ENCODE assay signal across 1 cellular context in the genomic region with DNA sequence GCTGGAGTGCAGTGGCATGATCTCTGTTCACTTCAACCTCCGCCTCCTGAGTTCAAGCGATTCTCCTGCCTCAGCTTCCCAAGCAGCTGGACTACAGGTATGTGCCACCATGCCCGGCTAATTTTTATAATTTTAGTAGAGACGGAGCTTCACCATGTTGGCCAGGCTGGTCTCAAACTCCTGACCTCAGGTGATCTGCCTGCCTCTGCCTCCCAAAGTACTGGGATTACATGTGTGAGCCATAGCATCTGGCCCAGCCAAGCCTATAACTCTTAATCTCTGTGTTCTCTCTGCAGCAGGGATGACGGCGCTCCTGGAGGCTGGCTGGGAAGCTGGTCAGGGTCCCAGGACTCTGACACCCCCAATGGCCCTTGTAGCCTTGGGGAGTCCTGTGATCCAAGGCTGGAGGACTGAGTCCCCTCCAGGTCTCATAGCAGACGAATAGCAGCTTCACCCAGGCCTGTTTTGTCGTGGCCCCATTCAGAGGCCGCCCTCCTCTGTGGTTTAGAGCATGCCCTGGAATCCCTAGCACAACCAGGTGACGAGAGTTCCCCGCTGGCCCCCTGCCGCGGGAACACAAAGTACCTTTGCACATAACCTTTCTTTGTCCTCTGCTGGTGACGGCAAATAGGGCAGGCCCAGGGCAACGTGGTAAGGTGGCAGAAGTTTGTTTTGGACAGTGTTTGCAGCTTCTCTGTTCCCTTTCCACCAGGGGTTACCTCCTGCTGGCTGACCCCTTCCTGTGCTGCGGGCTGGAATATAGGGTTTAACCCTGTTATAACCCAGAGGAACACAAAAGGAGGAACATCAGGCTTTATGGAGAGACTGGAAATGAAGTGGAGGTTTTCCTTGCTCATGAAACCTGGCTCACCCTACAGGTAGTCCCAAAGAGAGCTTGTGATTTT.
TF ChIP-seq lines count a peak whose summit lies in the region.

No MANE protein-coding gene starts in this region.

TF ChIP-seq in HepG2, 621 proteins besides CTCF, POLR2A, EP300 and RAD21 (continued from another document and continues in another):
- no peak for TF ChIP-seq NRL (CRISPR knock-in tag; IDR thresholded peaks at IDR 0.05; ENCODE audit: borderline replicate concordance)
- no peak for TF ChIP-seq KAT7 (CRISPR knock-in tag; IDR thresholded peaks at IDR 0.05; ENCODE audit: borderline replicate concordance)
- peak; percentile 93 for TF ChIP-seq ZNF652 (CRISPR knock-in tag; IDR thresholded peaks at IDR 0.05; ENCODE audit: borderline replicate concordance, low read depth)
- no peak; the same call in 1 of the 2 replicates for TF ChIP-seq TMF1 (CRISPR knock-in tag; IDR thresholded peaks at IDR 0.05; ENCODE audit: low read depth)
- TF ChIP-seq, protein P1, sequence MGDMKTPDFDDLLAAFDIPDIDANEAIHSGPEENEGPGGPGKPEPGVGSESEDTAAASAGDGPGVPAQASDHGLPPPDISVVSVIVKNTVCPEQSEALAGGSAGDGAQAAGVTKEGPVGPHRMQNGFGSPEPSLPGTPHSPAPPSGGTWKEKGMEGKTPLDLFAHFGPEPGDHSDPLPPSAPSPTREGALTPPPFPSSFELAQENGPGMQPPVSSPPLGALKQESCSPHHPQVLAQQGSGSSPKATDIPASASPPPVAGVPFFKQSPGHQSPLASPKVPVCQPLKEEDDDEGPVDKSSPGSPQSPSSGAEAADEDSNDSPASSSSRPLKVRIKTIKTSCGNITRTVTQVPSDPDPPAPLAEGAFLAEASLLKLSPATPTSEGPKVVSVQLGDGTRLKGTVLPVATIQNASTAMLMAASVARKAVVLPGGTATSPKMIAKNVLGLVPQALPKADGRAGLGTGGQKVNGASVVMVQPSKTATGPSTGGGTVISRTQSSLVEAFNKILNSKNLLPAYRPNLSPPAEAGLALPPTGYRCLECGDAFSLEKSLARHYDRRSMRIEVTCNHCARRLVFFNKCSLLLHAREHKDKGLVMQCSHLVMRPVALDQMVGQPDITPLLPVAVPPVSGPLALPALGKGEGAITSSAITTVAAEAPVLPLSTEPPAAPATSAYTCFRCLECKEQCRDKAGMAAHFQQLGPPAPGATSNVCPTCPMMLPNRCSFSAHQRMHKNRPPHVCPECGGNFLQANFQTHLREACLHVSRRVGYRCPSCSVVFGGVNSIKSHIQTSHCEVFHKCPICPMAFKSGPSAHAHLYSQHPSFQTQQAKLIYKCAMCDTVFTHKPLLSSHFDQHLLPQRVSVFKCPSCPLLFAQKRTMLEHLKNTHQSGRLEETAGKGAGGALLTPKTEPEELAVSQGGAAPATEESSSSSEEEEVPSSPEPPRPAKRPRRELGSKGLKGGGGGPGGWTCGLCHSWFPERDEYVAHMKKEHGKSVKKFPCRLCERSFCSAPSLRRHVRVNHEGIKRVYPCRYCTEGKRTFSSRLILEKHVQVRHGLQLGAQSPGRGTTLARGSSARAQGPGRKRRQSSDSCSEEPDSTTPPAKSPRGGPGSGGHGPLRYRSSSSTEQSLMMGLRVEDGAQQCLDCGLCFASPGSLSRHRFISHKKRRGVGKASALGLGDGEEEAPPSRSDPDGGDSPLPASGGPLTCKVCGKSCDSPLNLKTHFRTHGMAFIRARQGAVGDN (CRISPR knock-in tag; IDR thresholded peaks at IDR 0.05) = peak; percentile 90
- 0 out of 2 replicates have a peak, but pooled peaks have one; percentile 70 for TF ChIP-seq CAMTA2 (CRISPR knock-in tag; IDR thresholded peaks at IDR 0.05; ENCODE audit: borderline replicate concordance)
- TF ChIP-seq AKAP8 (CRISPR knock-in tag; IDR thresholded peaks at IDR 0.05) = no peak
- no peak for TF ChIP-seq ZFP82 (CRISPR knock-in tag; IDR thresholded peaks at IDR 0.05; ENCODE audit: borderline replicate concordance)
- TF ChIP-seq, protein P2, sequence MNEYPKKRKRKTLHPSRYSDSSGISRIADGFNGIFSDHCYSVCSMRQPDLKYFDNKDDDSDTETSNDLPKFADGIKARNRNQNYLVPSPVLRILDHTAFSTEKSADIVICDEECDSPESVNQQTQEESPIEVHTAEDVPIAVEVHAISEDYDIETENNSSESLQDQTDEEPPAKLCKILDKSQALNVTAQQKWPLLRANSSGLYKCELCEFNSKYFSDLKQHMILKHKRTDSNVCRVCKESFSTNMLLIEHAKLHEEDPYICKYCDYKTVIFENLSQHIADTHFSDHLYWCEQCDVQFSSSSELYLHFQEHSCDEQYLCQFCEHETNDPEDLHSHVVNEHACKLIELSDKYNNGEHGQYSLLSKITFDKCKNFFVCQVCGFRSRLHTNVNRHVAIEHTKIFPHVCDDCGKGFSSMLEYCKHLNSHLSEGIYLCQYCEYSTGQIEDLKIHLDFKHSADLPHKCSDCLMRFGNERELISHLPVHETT (CRISPR knock-in tag; conservative IDR thresholded peaks at IDR 0.05) = 0 out of 2 replicates have a peak, but pooled peaks have one; percentile 65
- TF ChIP-seq ZNF431 (CRISPR knock-in tag; IDR thresholded peaks at IDR 0.05; ENCODE audit: borderline replicate concordance, low read depth) = no peak
- TF ChIP-seq MIER2 (CRISPR knock-in tag; IDR thresholded peaks at IDR 0.05) = peak; percentile 90
- no peak for TF ChIP-seq PAWR (CRISPR knock-in tag; IDR thresholded peaks at IDR 0.05; ENCODE audit: borderline replicate concordance)
- TF ChIP-seq, protein P3, sequence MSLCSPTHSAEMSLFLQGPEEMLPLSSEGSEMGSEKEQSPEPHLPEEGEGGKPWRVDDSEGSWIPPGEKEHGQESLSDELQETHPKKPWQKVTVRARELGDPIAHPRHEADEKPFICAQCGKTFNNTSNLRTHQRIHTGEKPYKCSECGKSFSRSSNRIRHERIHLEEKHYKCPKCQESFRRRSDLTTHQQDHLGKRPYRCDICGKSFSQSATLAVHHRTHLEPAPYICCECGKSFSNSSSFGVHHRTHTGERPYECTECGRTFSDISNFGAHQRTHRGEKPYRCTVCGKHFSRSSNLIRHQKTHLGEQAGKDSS (CRISPR knock-in tag; IDR thresholded peaks at IDR 0.05; ENCODE audit: borderline replicate concordance, low read depth) = peak; percentile 73; the same call in 1 of the 2 replicates
- TF ChIP-seq, protein P4, sequence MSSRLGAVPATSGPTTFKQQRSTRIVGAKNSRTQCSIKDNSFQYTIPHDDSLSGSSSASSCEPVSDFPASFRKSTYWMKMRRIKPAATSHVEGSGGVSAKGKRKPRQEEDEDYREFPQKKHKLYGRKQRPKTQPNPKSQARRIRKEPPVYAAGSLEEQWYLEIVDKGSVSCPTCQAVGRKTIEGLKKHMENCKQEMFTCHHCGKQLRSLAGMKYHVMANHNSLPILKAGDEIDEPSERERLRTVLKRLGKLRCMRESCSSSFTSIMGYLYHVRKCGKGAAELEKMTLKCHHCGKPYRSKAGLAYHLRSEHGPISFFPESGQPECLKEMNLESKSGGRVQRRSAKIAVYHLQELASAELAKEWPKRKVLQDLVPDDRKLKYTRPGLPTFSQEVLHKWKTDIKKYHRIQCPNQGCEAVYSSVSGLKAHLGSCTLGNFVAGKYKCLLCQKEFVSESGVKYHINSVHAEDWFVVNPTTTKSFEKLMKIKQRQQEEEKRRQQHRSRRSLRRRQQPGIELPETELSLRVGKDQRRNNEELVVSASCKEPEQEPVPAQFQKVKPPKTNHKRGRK (CRISPR knock-in tag; IDR thresholded peaks at IDR 0.05) = no peak
- TF ChIP-seq KLF6 (CRISPR knock-in tag; IDR thresholded peaks at IDR 0.05) = 0 out of 2 replicates have a peak, but pooled peaks have one; percentile 23
- TF ChIP-seq, protein P5, sequence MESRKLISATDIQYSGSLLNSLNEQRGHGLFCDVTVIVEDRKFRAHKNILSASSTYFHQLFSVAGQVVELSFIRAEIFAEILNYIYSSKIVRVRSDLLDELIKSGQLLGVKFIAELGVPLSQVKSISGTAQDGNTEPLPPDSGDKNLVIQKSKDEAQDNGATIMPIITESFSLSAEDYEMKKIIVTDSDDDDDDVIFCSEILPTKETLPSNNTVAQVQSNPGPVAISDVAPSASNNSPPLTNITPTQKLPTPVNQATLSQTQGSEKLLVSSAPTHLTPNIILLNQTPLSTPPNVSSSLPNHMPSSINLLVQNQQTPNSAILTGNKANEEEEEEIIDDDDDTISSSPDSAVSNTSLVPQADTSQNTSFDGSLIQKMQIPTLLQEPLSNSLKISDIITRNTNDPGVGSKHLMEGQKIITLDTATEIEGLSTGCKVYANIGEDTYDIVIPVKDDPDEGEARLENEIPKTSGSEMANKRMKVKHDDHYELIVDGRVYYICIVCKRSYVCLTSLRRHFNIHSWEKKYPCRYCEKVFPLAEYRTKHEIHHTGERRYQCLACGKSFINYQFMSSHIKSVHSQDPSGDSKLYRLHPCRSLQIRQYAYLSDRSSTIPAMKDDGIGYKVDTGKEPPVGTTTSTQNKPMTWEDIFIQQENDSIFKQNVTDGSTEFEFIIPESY (CRISPR knock-in tag; IDR thresholded peaks at IDR 0.05) = peak; percentile 64; the same call in 1 of the 2 replicates
- peak; percentile 74 for TF ChIP-seq POLR2G (IDR thresholded peaks at IDR 0.05; ENCODE audit: low read depth, low read length)
- TF ChIP-seq ZNF432 (CRISPR knock-in tag; IDR thresholded peaks at IDR 0.05; ENCODE audit: borderline replicate concordance) = no peak
- peak; percentile 66 for TF ChIP-seq ARID5B (CRISPR knock-in tag; IDR thresholded peaks at IDR 0.05)
- TF ChIP-seq, protein P6, sequence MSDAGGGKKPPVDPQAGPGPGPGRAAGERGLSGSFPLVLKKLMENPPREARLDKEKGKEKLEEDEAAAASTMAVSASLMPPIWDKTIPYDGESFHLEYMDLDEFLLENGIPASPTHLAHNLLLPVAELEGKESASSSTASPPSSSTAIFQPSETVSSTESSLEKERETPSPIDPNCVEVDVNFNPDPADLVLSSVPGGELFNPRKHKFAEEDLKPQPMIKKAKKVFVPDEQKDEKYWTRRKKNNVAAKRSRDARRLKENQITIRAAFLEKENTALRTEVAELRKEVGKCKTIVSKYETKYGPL (CRISPR knock-in tag; IDR thresholded peaks at IDR 0.05) = no peak
- TF ChIP-seq, protein P7, sequence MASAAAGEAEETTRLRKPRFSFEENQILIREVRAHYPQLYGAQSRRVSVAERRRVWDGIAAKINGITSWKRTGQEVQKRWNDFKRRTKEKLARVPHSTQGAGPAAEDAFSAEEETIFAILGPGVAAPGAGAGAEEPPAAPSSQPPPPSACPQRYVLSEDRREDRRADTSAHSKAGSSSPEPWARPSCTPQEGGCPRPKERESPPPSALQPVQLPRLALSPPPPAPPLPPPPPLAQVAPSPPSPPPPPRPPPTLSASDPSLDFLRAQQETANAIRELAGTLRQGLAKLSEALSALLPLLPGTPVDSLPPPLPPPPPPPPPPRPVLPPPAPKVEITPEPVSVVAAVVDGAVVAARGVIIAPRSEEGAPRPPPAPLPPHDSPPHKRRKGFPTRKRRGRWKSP (CRISPR knock-in tag; IDR thresholded peaks at IDR 0.05) = peak; percentile 78
- no peak for TF ChIP-seq ZNF546 (CRISPR knock-in tag; conservative IDR thresholded peaks at IDR 0.05)
- no peak for TF ChIP-seq GLMP (CRISPR knock-in tag; IDR thresholded peaks at IDR 0.05; ENCODE audit: borderline replicate concordance)
- TF ChIP-seq ZNF780A (CRISPR knock-in tag; IDR thresholded peaks at IDR 0.05) = 0 out of 2 replicates have a peak, but pooled peaks have one; percentile 19
- TF ChIP-seq TARDBP (CRISPR knock-in tag; IDR thresholded peaks at IDR 0.05) = peak; percentile 79
- no peak; the same call in 1 of the 2 replicates for TF ChIP-seq SP4 (CRISPR knock-in tag; IDR thresholded peaks at IDR 0.05)
- peak; percentile 95 for TF ChIP-seq RXRA (CRISPR knock-in tag; IDR thresholded peaks at IDR 0.05)
- TF ChIP-seq ZBTB7A (CRISPR knock-in tag; IDR thresholded peaks at IDR 0.05) = peak; percentile 76
- no peak for TF ChIP-seq NCOA5 (CRISPR knock-in tag; IDR thresholded peaks at IDR 0.05)
- TF ChIP-seq JUND (CRISPR knock-in tag; IDR thresholded peaks at IDR 0.05) = peak; percentile 48; the same call in 1 of the 2 replicates
- no peak for TF ChIP-seq ELK4 (CRISPR knock-in tag; IDR thresholded peaks at IDR 0.05; ENCODE audit: borderline replicate concordance)
- no peak; the same call in 1 of the 2 replicates for TF ChIP-seq ZNF790 (CRISPR knock-in tag; IDR thresholded peaks at IDR 0.05; ENCODE audit: borderline replicate concordance)
- peak; percentile 89; the same call in 1 of the 2 replicates for TF ChIP-seq MIXL1 (CRISPR knock-in tag; IDR thresholded peaks at IDR 0.05)
- 0 out of 2 replicates have a peak, but pooled peaks have one; percentile 88 for TF ChIP-seq SNAPC2 (CRISPR knock-in tag; IDR thresholded peaks at IDR 0.05)
- no peak for TF ChIP-seq FLYWCH1 (CRISPR knock-in tag; IDR thresholded peaks at IDR 0.05)
